16 cellular contexts compared by ENCODE assay signal in genomic region chr7:155713382-155713781, GRCh38.
A peak's percentile ranks its signal among the peaks of the same experiment; 100 is the strongest.
DNase-seq lines count a peak whose midpoint lies in the region; ATAC-seq and TF ChIP-seq lines count a peak whose summit lies in the region.
"Had no signal": no experiment of that assay in that cellular context is flagged by ENCODE, and none has a peak within 500 bp of the region (broad histone marks: within the 10 kb centered on the region; RNA-seq: fewer than 3 reads in every experiment).

No MANE protein-coding gene starts in this region.

- ATAC-seq in activated naive CD8-positive, alpha-beta T cell treated with anti-CD3 and anti-CD28 coated beads, Interleukin-2, amount 50 U/mL, for 24 hours, result no peak
- peak; percentile 91 for ATAC-seq in mucosa of descending colon
- ATAC-seq: PC-3 had no signal

- H3K4me3 Mint-ChIP-seq in activated naive CD8-positive, alpha-beta T cell treated with anti-CD3 and anti-CD28 coated beads for 36 hours, result no peak overlapping the region
- H3K4me3 Mint-ChIP-seq in activated naive CD8-positive, alpha-beta T cell treated with anti-CD3 and anti-CD28 coated beads, Interleukin-2, amount 50 U/mL, for 24 hours, result no peak overlapping the region
- H3K4me3 Mint-ChIP-seq in brain, result no peak overlapping the region

- H3K4me1 Mint-ChIP-seq in activated naive CD8-positive, alpha-beta T cell treated with anti-CD3 and anti-CD28 coated beads for 36 hours, result peaks cover 36% of the 10 kb centered on the region
- H3K4me1 Mint-ChIP-seq in activated naive CD8-positive, alpha-beta T cell treated with anti-CD3 and anti-CD28 coated beads, Interleukin-2, amount 50 U/mL, for 24 hours, result peaks cover 13% of the 10 kb centered on the region
- H3K4me1 Mint-ChIP-seq in brain, result peaks cover 19% of the 10 kb centered on the region

- no peak overlapping the region for H3K4me3 ChIP-seq in mucosa of descending colon
- H3K4me3 ChIP-seq in SJCRH30, result no peak overlapping the region
- H3K4me3 ChIP-seq: suprapubic skin had no signal

- peaks cover 33% of the 10 kb centered on the region for H3K36me3 Mint-ChIP-seq in activated naive CD8-positive, alpha-beta T cell treated with anti-CD3 and anti-CD28 coated beads for 36 hours
- peaks cover 35% of the 10 kb centered on the region for H3K36me3 Mint-ChIP-seq in activated naive CD8-positive, alpha-beta T cell treated with anti-CD3 and anti-CD28 coated beads, Interleukin-2, amount 50 U/mL, for 24 hours (ENCODE audit: low read depth)
- peaks cover 61% of the 10 kb centered on the region for H3K36me3 Mint-ChIP-seq in brain

- no peak for DNase-seq in activated naive CD8-positive, alpha-beta T cell treated with anti-CD3 and anti-CD28 coated beads for 36 hours
- DNase-seq in activated naive CD8-positive, alpha-beta T cell treated with anti-CD3 and anti-CD28 coated beads, Interleukin-2, amount 50 U/mL, for 24 hours, result no peak
- peak; percentile 35 to 71 (median 69) for DNase-seq in mucosa of descending colon
- no peak for DNase-seq in stimulated activated naive CD4-positive, alpha-beta T cell treated with Interleukin-2 at 50 U/mL for 16 hours (lab: John Stamatoyannopoulos, UW)
- no peak for DNase-seq in SJCRH30
- no peak for DNase-seq in GM19240 (ENCODE audit: insufficient read length, low spot score)
- DNase-seq in islet precursor cell, result no peak
- DNase-seq: activated CD4-positive, CD25-positive, alpha-beta regulatory T cell; caudate nucleus; COR-L47; foreskin melanocyte; NCI-H1930; NCI-H524 treated with DMSO at 0.1 percent for 48 hours; PC-3 had no signal

- TF ChIP-seq CTCF in brain (conservative IDR thresholded peaks at IDR 0.05) (no peak), mucosa of descending colon (IDR thresholded peaks at IDR 0.05) (no peak)

- H3K9me3 ChIP-seq in mucosa of descending colon, result no peaks in the 10 kb centered on the region
- H3K9me3 ChIP-seq in SJCRH30 (replicated peaks), result no peaks in the 10 kb centered on the region
- H3K9me3 ChIP-seq: suprapubic skin had no signal

- no peaks in the 10 kb centered on the region for H3K27me3 ChIP-seq in SJCRH30
- H3K27me3 ChIP-seq: suprapubic skin had no signal

- peak overlapping the region; percentile 14 for H3K27ac Mint-ChIP-seq in activated naive CD8-positive, alpha-beta T cell treated with anti-CD3 and anti-CD28 coated beads for 36 hours
- H3K27ac Mint-ChIP-seq in activated naive CD8-positive, alpha-beta T cell treated with anti-CD3 and anti-CD28 coated beads, Interleukin-2, amount 50 U/mL, for 24 hours, result no peak overlapping the region
- peak overlapping the region in 3 of 5 experiments; percentile 20 to 91 (median 68) for H3K27ac Mint-ChIP-seq in brain

- intact Hi-C loops in mucosa of descending colon (cut with DNase I, micrococcal nuclease), result no loop called here

- H3K9me3 Mint-ChIP-seq in activated naive CD8-positive, alpha-beta T cell treated with anti-CD3 and anti-CD28 coated beads for 36 hours, result no peaks in the 10 kb centered on the region
- no peaks in the 10 kb centered on the region for H3K9me3 Mint-ChIP-seq in activated naive CD8-positive, alpha-beta T cell treated with anti-CD3 and anti-CD28 coated beads, Interleukin-2, amount 50 U/mL, for 24 hours
- H3K9me3 Mint-ChIP-seq in brain, result no peaks in the 10 kb centered on the region

- H3K27ac ChIP-seq in SJCRH30, result no peak overlapping the region
- H3K27ac ChIP-seq: suprapubic skin had no signal

- H3K36me3 ChIP-seq in mucosa of descending colon (ENCODE audit: low read depth), result peaks cover 7% of the 10 kb centered on the region
- peaks cover 39% of the 10 kb centered on the region for H3K36me3 ChIP-seq in SJCRH30

- no peaks in the 10 kb centered on the region for H3K27me3 Mint-ChIP-seq in activated naive CD8-positive, alpha-beta T cell treated with anti-CD3 and anti-CD28 coated beads for 36 hours
- no peaks in the 10 kb centered on the region for H3K27me3 Mint-ChIP-seq in activated naive CD8-positive, alpha-beta T cell treated with anti-CD3 and anti-CD28 coated beads, Interleukin-2, amount 50 U/mL, for 24 hours
- H3K27me3 Mint-ChIP-seq in brain, result peaks cover 3% of the 10 kb centered on the region

- H3K4me1 ChIP-seq in mucosa of descending colon (ENCODE audit: low read depth), result peaks cover 3% of the 10 kb centered on the region
- peaks cover 19% of the 10 kb centered on the region for H3K4me1 ChIP-seq in SJCRH30
- H3K4me1 ChIP-seq: suprapubic skin had no signal

Comparison
In these comparisons a context has a peak if more than half of its experiments do, and no peak if none do; other contexts are left out.
1. DNase-seq: peak in mucosa of descending colon (3 of 3); none in activated naive CD8-positive, alpha-beta T cell treated with anti-CD3 and anti-CD28 coated beads for 36 hours (single experiment), activated naive CD8-positive, alpha-beta T cell treated with anti-CD3 and anti-CD28 coated beads, Interleukin-2, amount 50 U/mL, for 24 hours (single experiment), stimulated activated naive CD4-positive, alpha-beta T cell treated with Interleukin-2 at 50 U/mL for 16 hours (single experiment), SJCRH30 (0 of 2), GM19240 (single experiment) and islet precursor cell (single experiment).